11 cellular contexts compared by ENCODE assay signal in the genomic region with DNA sequence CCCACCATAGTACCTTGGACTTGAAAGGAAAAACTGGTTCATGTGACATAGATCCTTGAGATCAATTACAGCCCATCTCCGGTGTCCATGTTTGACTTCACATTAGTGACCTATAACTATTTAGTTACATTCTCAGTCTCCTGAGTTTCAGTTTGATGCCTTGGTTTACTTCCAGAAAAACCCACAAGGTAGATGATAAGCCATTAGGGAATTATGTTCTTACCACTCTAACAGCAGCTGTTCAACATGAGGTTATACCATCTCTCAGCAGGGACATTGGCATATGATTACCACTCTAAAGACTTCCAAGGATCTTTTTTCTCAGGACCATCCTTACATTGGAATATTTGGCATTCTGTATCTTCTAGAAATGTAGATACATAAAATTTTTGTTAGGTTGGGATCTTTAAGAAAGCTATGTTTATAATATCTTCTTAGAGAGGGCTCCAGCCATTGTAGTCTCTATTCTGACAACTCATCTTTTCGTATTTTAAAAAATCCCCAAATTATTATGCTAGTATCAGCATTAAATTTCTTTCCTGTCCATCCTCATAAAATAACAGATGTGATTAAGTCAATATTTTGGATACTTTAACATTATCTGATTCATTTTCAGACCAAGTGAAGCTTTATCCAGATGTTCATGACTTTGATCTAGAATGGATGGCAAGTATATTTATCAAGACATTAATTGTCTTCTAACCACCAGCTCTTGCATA.
"Had no signal": no experiment of that assay in that cellular context is flagged by ENCODE, and none has a peak within 500 bp of the region (broad histone marks: within the 10 kb centered on the region; RNA-seq: fewer than 3 reads in every experiment).

No MANE protein-coding gene starts in this region.

- H3K4me3 ChIP-seq: body of pancreas, thyroid gland, uterus had no signal

- H3K27me3 ChIP-seq: body of pancreas, thyroid gland, uterus had no signal

- H3K9me3 ChIP-seq: body of pancreas, thyroid gland, uterus had no signal

- H3K4me1 ChIP-seq: thyroid gland, uterus had no signal

- H3K27ac ChIP-seq: thyroid gland, uterus, WERI-Rb-1 had no signal

- H3K36me3 ChIP-seq: thyroid gland, uterus, WERI-Rb-1 had no signal

- ATAC-seq: body of pancreas; effector memory CD8-positive, alpha-beta T cell; left lobe of liver had no signal

- DNase-seq: activated CD4-positive, alpha-beta T cell treated with anti-CD3 and anti-CD28 coated beads for 4 hours; activated naive CD4-positive, alpha-beta T cell treated with Interleukin-2 at 50 U/mL for 16 hours; body of pancreas; effector memory CD8-positive, alpha-beta T cell; glutamatergic neuron; immature natural killer cell; T-helper 9 cell; thyroid gland; uterus; WERI-Rb-1 had no signal
